In genomic region chr2:118882693-118883336, GRCh38 we compare ENCODE assay signal across 8 cellular contexts. TPM values are rescaled to one million over a fixed set of nuclear protein-coding genes. Genes with fewer than 3 reads are reported as not detected.
A peak's percentile ranks its signal among the peaks of the same experiment; 100 is the strongest.
DNase-seq lines count a peak whose midpoint lies in the region; ATAC-seq and TF ChIP-seq lines count a peak whose summit lies in the region.

No MANE protein-coding gene starts in this region.

- no peaks in the 10 kb centered on the region for H3K9me3 Mint-ChIP-seq in activated CD4-positive, alpha-beta T cell treated with anti-CD3 and anti-CD28 coated beads, Interleukin-2, amount 10 ng/mL, durations not matched to agents 7 days and 5 days

- H3K4me3 ChIP-seq in dorsolateral prefrontal cortex (peak overlapping the region in 27 of 59 donors; percentile 4 to 48 (median 28)), mesenchymal stem cell (ENCODE audit: insufficient read depth in 1 of 2, low read depth in 1 of 2, low read length in 2 of 2) (peak overlapping the region in 1 of 2 experiments; percentile 66)

- POLR2A ChIA-PET in activated CD4-positive, alpha-beta T cell treated with anti-CD3 and anti-CD28 coated beads, Interleukin-2, amount 10 ng/mL, durations not matched to agents 7 days and 5 days (lab: Charles Lee): interaction anchor here (0.6 kb wide), 1 partner anchor 108 kb away, joined by 3 read pairs; no protein-coding TSS in a partner anchor

- no peaks in the 10 kb centered on the region for H3K9me3 ChIP-seq in mesenchymal stem cell (ENCODE audit: control insufficient read depth, low read length)

- no peak overlapping the region for H3K14ac ChIP-seq in mesenchymal stem cell (ENCODE audit: low read length in 2 of 2)

- H3K9ac ChIP-seq in mesenchymal stem cell (ENCODE audit: low read length): peak overlapping the region; percentile 51

- peak overlapping the region; percentile 72 for H3K4me3 Mint-ChIP-seq in activated CD4-positive, alpha-beta T cell treated with anti-CD3 and anti-CD28 coated beads, Interleukin-2, amount 10 ng/mL, durations not matched to agents 7 days and 5 days

- H2BK12ac ChIP-seq in mesenchymal stem cell (ENCODE audit: low read length in 2 of 2): no peak overlapping the region

- no peak overlapping the region for H2BK120ac ChIP-seq in mesenchymal stem cell (ENCODE audit: low read depth, low read length)

- H2AFZ ChIP-seq in mesenchymal stem cell (ENCODE audit: low read depth, low read length): no peak overlapping the region

- peak; percentile 95 for TF ChIP-seq CTCF in AG09319 (IDR thresholded peaks at IDR 0.05; ENCODE audit: low read depth, low read length)
- TF ChIP-seq CTCF in dorsolateral prefrontal cortex (IDR thresholded peaks at IDR 0.05 in 54 of 56, conservative IDR thresholded peaks at IDR 0.05 in 2 of 56; ENCODE audit: low read depth in 1 of 56, partially characterized antibody in 56 of 56): peak; percentile 40 to 90 (median 81)

- H3K4ac ChIP-seq in mesenchymal stem cell (ENCODE audit: low read depth in 1 of 2, low read length in 2 of 2): no peak overlapping the region

- no peak overlapping the region for H2BK15ac ChIP-seq in mesenchymal stem cell (ENCODE audit: low read depth, poor library complexity, severe bottlenecking)

- H3K36me3 Mint-ChIP-seq in activated CD4-positive, alpha-beta T cell treated with anti-CD3 and anti-CD28 coated beads, Interleukin-2, amount 10 ng/mL, durations not matched to agents 7 days and 5 days (ENCODE audit: low read depth): no peaks in the 10 kb centered on the region

- DNase-seq in AG09319 (ENCODE audit: extremely low read depth, low read depth): peak; percentile 10
- peak; percentile 21 for DNase-seq in NCI-H524 treated with DMSO at 0.1 percent for 48 hours (lab: John Stamatoyannopoulos, UW)
- peak; percentile 80 for DNase-seq in activated CD4-positive, alpha-beta T cell treated with anti-CD3 and anti-CD28 coated beads, Interleukin-2, amount 10 ng/mL, durations not matched to agents 7 days and 5 days
- DNase-seq in dorsolateral prefrontal cortex: peak in 8 of 10 donors; percentile 15 to 74 (median 58)
- DNase-seq in mesenchymal stem cell: peak; percentile 25
- peak; percentile 12 to 33 for DNase-seq in stimulated activated CD8-positive, alpha-beta memory T cell treated with anti-CD3 and anti-CD28 coated beads, Interleukin-2, amount 100 ng/mL, for 1 hour (ENCODE audit: low read depth in 2 of 2)

- no peak overlapping the region for H3K4me2 ChIP-seq in mesenchymal stem cell (ENCODE audit: low read length, poor library complexity, severe bottlenecking)

- peaks cover 8% of the 10 kb centered on the region for H3K27me3 Mint-ChIP-seq in activated CD4-positive, alpha-beta T cell treated with anti-CD3 and anti-CD28 coated beads, Interleukin-2, amount 10 ng/mL, durations not matched to agents 7 days and 5 days

- no peaks in the 10 kb centered on the region for H3K79me1 ChIP-seq in mesenchymal stem cell (replicated peaks; ENCODE audit: low read length, poor library complexity, severe bottlenecking)

- H2BK5ac ChIP-seq in mesenchymal stem cell (ENCODE audit: low read depth, low read length, poor library complexity, severe bottlenecking): no peak overlapping the region

- ATAC-seq in GM18873 (IDR thresholded peaks at IDR 0.05; ENCODE audit: low FRiP score, unreplicated experiment): peak; percentile 69
- peak; percentile 78 for ATAC-seq in HG03378 (IDR thresholded peaks at IDR 0.05; ENCODE audit: unreplicated experiment)

- no peak overlapping the region for H3K23ac ChIP-seq in mesenchymal stem cell (ENCODE audit: low read length in 2 of 2)

- intact Hi-C loops in dorsolateral prefrontal cortex (cut with DNase I): loop anchor here (1.0 to 10.0 kb wide), 5 partner anchors 292 to 594 kb away; no protein-coding TSS in a partner anchor

- no peaks in the 10 kb centered on the region for H3K36me3 ChIP-seq in mesenchymal stem cell (ENCODE audit: control insufficient read depth in 1 of 2, insufficient read depth in 2 of 2, low read depth in 1 of 2, low read length in 2 of 2)

- no peak overlapping the region for H4K91ac ChIP-seq in mesenchymal stem cell (ENCODE audit: low read length)

- H3K18ac ChIP-seq in mesenchymal stem cell (ENCODE audit: low read depth in 1 of 2, low read length in 2 of 2): no peak overlapping the region

- H2AK5ac ChIP-seq in mesenchymal stem cell (ENCODE audit: low read length, severe bottlenecking): no peak overlapping the region

- CTCF ChIA-PET in activated CD4-positive, alpha-beta T cell treated with anti-CD3 and anti-CD28 coated beads, Interleukin-2, amount 10 ng/mL, durations not matched to agents 7 days and 5 days (lab: Charles Lee): interaction anchor here (0.6 to 2.8 kb wide), 10 partner anchors 8 to 383 kb away, joined by 3 to 11 read pairs (median 5); no protein-coding TSS in a partner anchor

- H3K27ac ChIP-seq in dorsolateral prefrontal cortex (no peak overlapping the region), mesenchymal stem cell (ENCODE audit: low read length, poor library complexity, severe bottlenecking) (no peak overlapping the region)

- H3K27ac Mint-ChIP-seq in activated CD4-positive, alpha-beta T cell treated with anti-CD3 and anti-CD28 coated beads, Interleukin-2, amount 10 ng/mL, durations not matched to agents 7 days and 5 days: peak overlapping the region; percentile 73

- H3K27me3 ChIP-seq in dorsolateral prefrontal cortex (peaks cover 0 to 42% (median 25%) of the 10 kb centered on the region in 45 donors), mesenchymal stem cell (ENCODE audit: control insufficient read depth in 1 of 2, insufficient read depth in 1 of 2, low read length in 2 of 2) (peaks cover 0 to 60% of the 10 kb centered on the region in 2 experiments)

- peaks cover 16% of the 10 kb centered on the region for H3K4me1 Mint-ChIP-seq in activated CD4-positive, alpha-beta T cell treated with anti-CD3 and anti-CD28 coated beads, Interleukin-2, amount 10 ng/mL, durations not matched to agents 7 days and 5 days

- peaks cover 2% of the 10 kb centered on the region for H3K4me1 ChIP-seq in mesenchymal stem cell (ENCODE audit: control insufficient read depth, insufficient read depth, low read depth, low read length)

- H4K8ac ChIP-seq in mesenchymal stem cell (ENCODE audit: low read length): no peak overlapping the region

- 20% methylated on average over 13 of the region's 17 CpGs for WGBS in mesenchymal stem cell

RNA-seq across cellular contexts. Expression of gene EN1, which starts 35.4 kb away (rescaled TPM):
- not detected for total RNA-seq in activated CD4-positive, alpha-beta T cell treated with anti-CD3 and anti-CD28 coated beads, Interleukin-2, amount 10 ng/mL, durations not matched to agents 7 days and 5 days
- total RNA-seq in dorsolateral prefrontal cortex: under 1 TPM in 9 of 120 experiments, not detected in 111; 0.18 to 0.48 (median 0.22) TPM
- not detected for polyA plus RNA-seq in mesenchymal stem cell (2013, experiment 1 of 2)
- polyA plus RNA-seq in mesenchymal stem cell (2013, experiment 2 of 2): not detected

RNA-seq across cellular contexts. Expression of gene MARCO, which starts 59.2 kb away (rescaled TPM):
- not detected for total RNA-seq in activated CD4-positive, alpha-beta T cell treated with anti-CD3 and anti-CD28 coated beads, Interleukin-2, amount 10 ng/mL, durations not matched to agents 7 days and 5 days
- 10 to 100 TPM in 6 of 120 experiments, 1 to 10 TPM in 59, under 1 TPM in 32, not detected in 23; 0.28 to 17.5 (median 1.4) TPM for total RNA-seq in dorsolateral prefrontal cortex
- not detected for polyA plus RNA-seq in mesenchymal stem cell (2013, experiment 1 of 2)
- polyA plus RNA-seq in mesenchymal stem cell (2013, experiment 2 of 2): not detected

Comparison
In these comparisons a context has a peak if more than half of its experiments do, and no peak if none do; other contexts are left out.
1. DNase-seq: peak in every context shown above with its lines; median percentile 80 in activated CD4-positive, alpha-beta T cell treated with anti-CD3 and anti-CD28 coated beads, Interleukin-2, amount 10 ng/mL, durations not matched to agents 7 days and 5 days; 58 in dorsolateral prefrontal cortex; 25 in mesenchymal stem cell; 22 in stimulated activated CD8-positive, alpha-beta memory T cell treated with anti-CD3 and anti-CD28 coated beads, Interleukin-2, amount 100 ng/mL, for 1 hour; 21 in NCI-H524 treated with DMSO at 0.1 percent for 48 hours; 10 in AG09319.